28 cellular contexts compared by ENCODE assay signal in the genomic region with DNA sequence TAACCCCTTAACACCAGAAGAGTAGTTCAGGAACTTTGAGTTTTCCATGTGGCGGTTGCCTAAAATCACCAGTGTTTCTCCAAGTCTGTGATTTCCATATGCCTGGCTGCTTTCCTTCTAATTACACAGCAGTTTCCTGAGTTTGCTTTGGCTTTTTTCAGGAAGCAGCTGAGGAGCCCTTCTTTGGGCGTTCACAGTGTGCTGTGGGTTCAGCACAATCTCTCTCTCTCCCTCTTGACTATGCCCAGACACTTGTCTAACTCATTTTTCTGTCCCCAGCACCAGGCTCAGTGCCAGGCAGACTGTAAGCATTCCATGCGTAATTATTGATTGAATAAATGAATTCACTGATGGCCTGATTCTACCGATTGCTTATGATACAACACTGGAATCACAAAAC. TPM values are rescaled to one million over a fixed set of nuclear protein-coding genes. Genes with fewer than 3 reads are reported as not detected.
"Had no signal": no experiment of that assay in that cellular context is flagged by ENCODE, and none has a peak within 500 bp of the region (broad histone marks: within the 10 kb centered on the region; RNA-seq: fewer than 3 reads in every experiment).

No MANE protein-coding gene starts in this region.

- ATAC-seq: activated CD4-positive, CD25-positive, alpha-beta regulatory T cell treated with anti-CD3 and anti-CD28 coated beads, Interleukin-2, amount 50 U/mL, for 24 hours; activated CD8-positive, alpha-beta T cell treated with anti-CD3 and anti-CD28 coated beads, Interleukin-2, amount 10 ng/mL, durations not matched to agents 7 days and 5 days; K562; Panc1; Right ventricle myocardium inferior had no signal

- H3K4me3 ChIP-seq: breast epithelium, K562 had no signal

- H3K9me3 ChIP-seq: breast epithelium, SK-N-SH had no signal

- H3K27ac ChIP-seq: breast epithelium, WERI-Rb-1 had no signal

- DNase-seq: activated CD4-positive, alpha-beta T cell treated with anti-CD3 and anti-CD28 coated beads for 4 hours; activated CD8-positive, alpha-beta memory T cell treated with anti-CD3 and anti-CD28 coated beads, Interleukin-2, amount 50 U/mL, for 48 hours; activated CD8-positive, alpha-beta T cell treated with anti-CD3 and anti-CD28 coated beads, Interleukin-2, amount 10 ng/mL, durations not matched to agents 7 days and 5 days; activated T-cell treated with anti-CD3 and anti-CD28 coated beads, Interleukin-2, amount 50 U/mL, for 1 hour; aorta; central memory CD4-positive, alpha-beta T cell; Kasumi-1; NCI-H1048; NCI-H1436; NCI-H1694 treated with DMSO at 0.1 percent for 48 hours; NCI-H2171; NCI-H2227 treated with DMSO at 0.1 percent for 48 hours; NCI-H446 treated with DMSO at 0.1 percent for 48 hours; NCI-H524 treated with DMSO at 0.1 percent for 48 hours; NCI-H774; NK-92 treated with Interleukin-12 subunit alpha and Interleukin-12 subunit beta, amount 100 ng/mL, for 24 hours; OCI-M1; RPMI8226; SK-N-SH; T-helper 1 cell; WERI-Rb-1 had no signal

- H3K36me3 ChIP-seq: breast epithelium, WERI-Rb-1 had no signal

- H3K27me3 ChIP-seq: breast epithelium had no signal

- FAIRE-seq: K562 had no signal

RNA-seq across cellular contexts. Expression of gene SCEL, which starts 19.7 kb away (rescaled TPM):
- total RNA-seq: activated CD8-positive, alpha-beta T cell treated with anti-CD3 and anti-CD28 coated beads, Interleukin-2, amount 10 ng/mL, durations not matched to agents 7 days and 5 days; aorta; K562; M059J; Right ventricle myocardium inferior; T-helper 2 cell treated with Interferon-gamma antibody and Interleukin-4, amounts not matched to agents 100 ng/mL and 5 ng/mL, for 36 hours had no signal
- polyA plus RNA-seq: K562 had no signal
